8 cellular contexts compared by ENCODE assay signal in genomic region chr20:31606928-31607639, GRCh38. TPM values are rescaled to one million over a fixed set of nuclear protein-coding genes. Genes with fewer than 3 reads are reported as not detected.
DNase-seq lines count a peak whose midpoint lies in the region; ATAC-seq and TF ChIP-seq lines count a peak whose summit lies in the region.

No MANE protein-coding gene starts in this region.

- peak overlapping the region; percentile 92; the same call in 1 of the 2 replicates for H3K4me2 ChIP-seq in OCI-LY7 (ENCODE audit: low read length)

- DNase-seq in T-helper 1 cell: no peak
- no peak for DNase-seq in OCI-LY7 (ENCODE audit: low spot score)
- peak; percentile 59 for DNase-seq in myocyte (ENCODE audit: low read depth)
- DNase-seq in T1000 (lab: John Stamatoyannopoulos, UW): no peak

- peaks cover 39% of the 10 kb centered on the region for H3K27me3 ChIP-seq in ectodermal cell (ENCODE audit: control insufficient read depth, insufficient read depth, low read length, poor library complexity, severe bottlenecking)

- WGBS in ectodermal cell, 2 experiments: 32 to 43% methylated on average over 7 of the region's 7 CpGs

- intact Hi-C loops in OCI-LY7 (cut with micrococcal nuclease; ENCODE audit: unreplicated experiment): no loop called here

- H3K27me3 Mint-ChIP-seq in T-helper 1 cell treated with Interleukin-12 subunit alpha and Interleukin-12 subunit beta and Interleukin-4 antibody, amounts not matched to agents 30 μg/mL and 1 μg/mL, for 36 hours (ENCODE audit: low read depth): peaks cover 57% of the 10 kb centered on the region

- peak overlapping the region; percentile 90 for H3K4me3 Mint-ChIP-seq in T-helper 1 cell treated with Interleukin-12 subunit alpha and Interleukin-12 subunit beta and Interleukin-4 antibody, amounts not matched to agents 30 μg/mL and 1 μg/mL, for 36 hours

- H3K27ac ChIP-seq in OCI-LY7 (ENCODE audit: low read depth, low read length, poor library complexity, severe bottlenecking): no peak overlapping the region
- peak overlapping the region; percentile 29 for H3K27ac ChIP-seq in ectodermal cell (ENCODE audit: insufficient read depth, low read depth, low read length, poor library complexity, severe bottlenecking)

- H3K9me3 ChIP-seq in OCI-LY7 (ENCODE audit: low read length): no peaks in the 10 kb centered on the region
- no peaks in the 10 kb centered on the region for H3K9me3 ChIP-seq in ectodermal cell (ENCODE audit: control insufficient read depth, low read length)

- H3K36me3 Mint-ChIP-seq in T-helper 1 cell treated with Interleukin-12 subunit alpha and Interleukin-12 subunit beta and Interleukin-4 antibody, amounts not matched to agents 30 μg/mL and 1 μg/mL, for 36 hours (ENCODE audit: low read depth): no peaks in the 10 kb centered on the region

- H3K9me3 Mint-ChIP-seq in T-helper 1 cell treated with Interleukin-12 subunit alpha and Interleukin-12 subunit beta and Interleukin-4 antibody, amounts not matched to agents 30 μg/mL and 1 μg/mL, for 36 hours: no peaks in the 10 kb centered on the region

- H3K36me3 ChIP-seq in OCI-LY7 (ENCODE audit: insufficient read depth, low read length) (no peaks in the 10 kb centered on the region), ectodermal cell (ENCODE audit: control insufficient read depth, insufficient read depth, low read length) (no peaks in the 10 kb centered on the region)

- ATAC-seq in HG03108 (IDR thresholded peaks at IDR 0.05; ENCODE audit: unreplicated experiment) (no peak), GM19452 (IDR thresholded peaks at IDR 0.05; ENCODE audit: unreplicated experiment) (no peak)

- H3K4me3 ChIP-seq in OCI-LY7 (ENCODE audit: low read depth, low read length, poor library complexity, severe bottlenecking) (no peak overlapping the region), ectodermal cell (ENCODE audit: insufficient read depth, low read depth, low read length) (peak overlapping the region; percentile 81)

- no peak overlapping the region for H2AFZ ChIP-seq in OCI-LY7 (ENCODE audit: low read length)

- peaks cover 20% of the 10 kb centered on the region for H3K4me1 ChIP-seq in OCI-LY7 (ENCODE audit: insufficient read depth, low read length, poor library complexity, severe bottlenecking)
- peaks cover 24% of the 10 kb centered on the region for H3K4me1 ChIP-seq in ectodermal cell (ENCODE audit: control insufficient read depth, insufficient read depth, low read length)

- H4K20me1 ChIP-seq in OCI-LY7 (ENCODE audit: insufficient read depth, low read length): no peaks in the 10 kb centered on the region

- no peak for TF ChIP-seq CTCF in OCI-LY7 (conservative IDR thresholded peaks at IDR 0.05; ENCODE audit: low read length)

- H3K9me2 ChIP-seq in OCI-LY7 (ENCODE audit: insufficient read depth, low read length): no peaks in the 10 kb centered on the region

- H3K4me1 Mint-ChIP-seq in T-helper 1 cell treated with Interleukin-12 subunit alpha and Interleukin-12 subunit beta and Interleukin-4 antibody, amounts not matched to agents 30 μg/mL and 1 μg/mL, for 36 hours (ENCODE audit: low read depth): peaks cover 20% of the 10 kb centered on the region

- H3K27ac Mint-ChIP-seq in T-helper 1 cell treated with Interleukin-12 subunit alpha and Interleukin-12 subunit beta and Interleukin-4 antibody, amounts not matched to agents 30 μg/mL and 1 μg/mL, for 36 hours: no peak overlapping the region

- BruUV-seq in OCI-LY7 (replicated peaks; lab: Mats Ljungman, UMichigan): no TSS peak

- POLR2A ChIA-PET in OCI-LY7 (lab: Charles Lee): no interaction called here

- H3K79me2 ChIP-seq in OCI-LY7 (ENCODE audit: insufficient read depth, low read depth, low read length): no peaks in the 10 kb centered on the region

- CTCF ChIA-PET in OCI-LY7 (lab: Charles Lee; ENCODE audit: unreplicated experiment): no interaction called here

RNA-seq across cellular contexts. Expression of gene ID1, which starts 2.0 kb away (rescaled TPM):
- total RNA-seq in OCI-LY7 (2014; rRNA removed; shearing (Covaris generic)): 3.3 and 4.7 TPM in 2 replicates
- 2.0 and 3.6 TPM in 2 replicates for total RNA-seq in OCI-LY7 (2022)
- polyA plus RNA-seq in ectodermal cell (2013, experiment 1 of 4): 131 TPM
- 104 TPM for polyA plus RNA-seq in ectodermal cell (2013, experiment 2 of 4)
- polyA plus RNA-seq in ectodermal cell (2013, experiment 3 of 4): 135 TPM
- polyA plus RNA-seq in ectodermal cell (2013, experiment 4 of 4): 152 TPM
- total RNA-seq in myocyte: 6.7 and 8.9 TPM in 2 replicates
- 11.5 TPM for polyA plus RNA-seq in myocyte (2012)

RNA-seq across cellular contexts. Expression of gene COX4I2, which starts 30.6 kb away (rescaled TPM):
- not detected in 2 replicates for total RNA-seq in OCI-LY7 (2014; rRNA removed; shearing (Covaris generic))
- total RNA-seq in OCI-LY7 (2022) (not detected in 2 replicates), myocyte (not detected in 2 replicates)
- polyA plus RNA-seq in ectodermal cell (2013, experiment 1 of 4): not detected
- polyA plus RNA-seq in ectodermal cell (2013, experiment 2 of 4): not detected
- polyA plus RNA-seq in ectodermal cell (2013, experiment 3 of 4): not detected
- not detected for polyA plus RNA-seq in ectodermal cell (2013, experiment 4 of 4)
- not detected for polyA plus RNA-seq in myocyte (2012)
